In genomic region chr5:27511061-27511460, GRCh38 we compare ENCODE assay signal across 18 cellular contexts.
A peak's percentile ranks its signal among the peaks of the same experiment; 100 is the strongest.
DNase-seq lines count a peak whose midpoint lies in the region; ATAC-seq and TF ChIP-seq lines count a peak whose summit lies in the region.
"Had no signal": no experiment of that assay in that cellular context is flagged by ENCODE, and none has a peak within 500 bp of the region (broad histone marks: within the 10 kb centered on the region; RNA-seq: fewer than 3 reads in every experiment).

No MANE protein-coding gene starts in this region.

- H3K9ac ChIP-seq in PC-3 (ENCODE audit: low read length): no peak overlapping the region
- H3K9ac ChIP-seq: GM23248 had no signal

- H3K27me3 ChIP-seq in PC-3 (ENCODE audit: low read length) (no peaks in the 10 kb centered on the region), hepatocyte (no peaks in the 10 kb centered on the region), gastrocnemius medialis (no peaks in the 10 kb centered on the region)
- H3K27me3 ChIP-seq: Peyer's patch had no signal

- ATAC-seq in PC-3 (peak; percentile 51), gastrocnemius medialis (no peak), HG03442 (IDR thresholded peaks at IDR 0.05; ENCODE audit: unreplicated experiment) (no peak)
- ATAC-seq: CD8-positive, alpha-beta T cell had no signal

- H3K4me1 ChIP-seq in HEK293 (ENCODE audit: control insufficient read depth, insufficient read depth, low read length) (no peaks in the 10 kb centered on the region), PC-3 (ENCODE audit: insufficient read depth, low read length) (no peaks in the 10 kb centered on the region), hepatocyte (ENCODE audit: insufficient read depth) (no peaks in the 10 kb centered on the region), gastrocnemius medialis (no peaks in the 10 kb centered on the region)
- H3K4me1 ChIP-seq: Peyer's patch had no signal

- H3K79me2 ChIP-seq in PC-3 (ENCODE audit: low read length) (no peaks in the 10 kb centered on the region), hepatocyte (no peaks in the 10 kb centered on the region)

- intact Hi-C loops in PC-3 (cut with micrococcal nuclease): no loop called here
- intact Hi-C loops in gastrocnemius medialis (cut with DNase I; ENCODE audit: low total_unique reads): no loop called here

- no peak overlapping the region for H3K4me3 ChIP-seq in HEK293 (ENCODE audit: low read depth, low read length)
- peak overlapping the region; percentile 35; the same call in 1 of the 2 replicates for H3K4me3 ChIP-seq in PC-3 (ENCODE audit: low read length)
- no peak overlapping the region for H3K4me3 ChIP-seq in hepatocyte
- no peak overlapping the region for H3K4me3 ChIP-seq in gastrocnemius medialis
- H3K4me3 ChIP-seq: GM23248, Peyer's patch had no signal

- peak overlapping the region; percentile 71 for H3K4me2 ChIP-seq in PC-3 (ENCODE audit: low read length)
- H3K4me2 ChIP-seq in hepatocyte: peak overlapping the region; percentile 19

- H3K9me3 ChIP-seq in HEK293 (ENCODE audit: control insufficient read depth, insufficient read depth, low read depth, low read length) (no peaks in the 10 kb centered on the region), PC-3 (ENCODE audit: low read length) (no peaks in the 10 kb centered on the region), hepatocyte (ENCODE audit: low read depth) (no peaks in the 10 kb centered on the region), gastrocnemius medialis (no peaks in the 10 kb centered on the region)
- H3K9me3 ChIP-seq: Peyer's patch had no signal

- H2AFZ ChIP-seq in PC-3 (ENCODE audit: low read length) (peak overlapping the region; percentile 54; the same call in 1 of the 2 replicates), hepatocyte (no peak overlapping the region)
- H2AFZ ChIP-seq: GM23248 had no signal

- H3K36me3 ChIP-seq in HEK293 (ENCODE audit: control insufficient read depth in 2 of 2, insufficient read depth in 1 of 2, low read length in 2 of 2) (no peaks in the 10 kb centered on the region), PC-3 (ENCODE audit: low read depth, low read length) (no peaks in the 10 kb centered on the region), hepatocyte (replicated peaks; ENCODE audit: insufficient read depth, low read depth) (no peaks in the 10 kb centered on the region), gastrocnemius medialis (no peaks in the 10 kb centered on the region)
- H3K36me3 ChIP-seq: Peyer's patch had no signal

- no peaks in the 10 kb centered on the region for H4K20me1 ChIP-seq in PC-3 (ENCODE audit: low read length)
- H4K20me1 ChIP-seq in hepatocyte (ENCODE audit: insufficient read depth, poor library complexity, severe bottlenecking): no peaks in the 10 kb centered on the region

- POLR2A ChIA-PET in HEK293 (lab: Yijun Ruan, JAX): no interaction called here
- POLR2A ChIA-PET in PC-3 (lab: Charles Lee; ENCODE audit: unreplicated experiment): no interaction called here

- 27% methylated on average over 3 of the region's 3 CpGs for WGBS in hepatocyte (ENCODE audit: low lambda C conversion rate, missing lambda C conversion rate)

- H3K9me2 ChIP-seq in PC-3 (replicated peaks; ENCODE audit: low read length): no peaks in the 10 kb centered on the region
- H3K9me2 ChIP-seq in hepatocyte (replicated peaks; ENCODE audit: insufficient read depth): no peaks in the 10 kb centered on the region

- CTCF ChIA-PET in HEK293 (lab: Yijun Ruan, JAX) (no interaction called here), PC-3 (lab: Charles Lee) (no interaction called here)

- TF ChIP-seq CTCF in HEK293 (tag by site-specific recombination; IDR thresholded peaks at IDR 0.05): no peak
- no peak for TF ChIP-seq CTCF in PC-3 (conservative IDR thresholded peaks at IDR 0.05; ENCODE audit: low read depth, low read length)
- TF ChIP-seq CTCF in hepatocyte (IDR thresholded peaks at IDR 0.05; ENCODE audit: poor library complexity): no peak
- no peak for TF ChIP-seq CTCF in gastrocnemius medialis (IDR thresholded peaks at IDR 0.05 in 4 of 5, conservative IDR thresholded peaks at IDR 0.05 in 1 of 5)

- no TSS peak for BruUV-seq in PC-3 (replicated peaks; lab: Mats Ljungman, UMichigan)

- in situ Hi-C loops in gastrocnemius medialis (cut with MboI; ENCODE audit: low sequenced_read_pairs in 4 of 4): no loop called here

- H3K27ac ChIP-seq in HEK293 (ENCODE audit: extremely low read depth, low read depth, low read length): no peak overlapping the region
- no peak overlapping the region for H3K27ac ChIP-seq in PC-3 (ENCODE audit: low read length)
- H3K27ac ChIP-seq in hepatocyte: no peak overlapping the region
- no peak overlapping the region for H3K27ac ChIP-seq in gastrocnemius medialis
- H3K27ac ChIP-seq: GM23248, Peyer's patch had no signal

- DNase-seq in PC-3: no peak
- DNase-seq in hepatocyte (ENCODE audit: low spot score): no peak
- DNase-seq in renal cortical epithelial cell (ENCODE audit: low read depth): peak; percentile 31
- DNase-seq in islet precursor cell: no peak
- no peak for DNase-seq in gastrocnemius medialis
- DNase-seq: CD8-positive, alpha-beta T cell; DND-41; GDM1; GM23248; KBM-7; NCI-H1105 treated with DMSO at 0.1 percent for 48 hours; NCI-H1930; NCI-H2171; NCI-H446 treated with DMSO at 0.1 percent for 48 hours; NCI-H748 treated with DMSO at 0.1 percent for 48 hours; Peyer's patch had no signal

- H3F3A ChIP-seq in PC-3 (ENCODE audit: low read length, unreplicated experiment): no peaks in the 10 kb centered on the region

- TF ChIP-seq POLR2A in gastrocnemius medialis (IDR thresholded peaks at IDR 0.05): no peak

TF ChIP-seq in HEK293, 187 proteins besides CTCF, POLR2A, EP300 and RAD21 (continues in another document):
- TF ChIP-seq ZNF37A (tag by site-specific recombination; IDR thresholded peaks at IDR 0.05): no peak
- TF ChIP-seq SP3 (tag by site-specific recombination; IDR thresholded peaks at IDR 0.05): no peak
- no peak for TF ChIP-seq ZNF433 (tag by site-specific recombination; IDR thresholded peaks at IDR 0.05; ENCODE audit: low read depth)
- TF ChIP-seq ZBTB21 (tag by site-specific recombination; IDR thresholded peaks at IDR 0.05): no peak
- TF ChIP-seq ZNF423 (tag by site-specific recombination; IDR thresholded peaks at IDR 0.05): peak; percentile 41; the same call in 1 of the 2 replicates
- 0 out of 2 replicates have a peak, but pooled peaks have one; percentile 43 for TF ChIP-seq ZNF580 (tag by site-specific recombination; IDR thresholded peaks at IDR 0.05)
- TF ChIP-seq IKZF3 (tag by site-specific recombination; IDR thresholded peaks at IDR 0.05): peak; percentile 79
- TF ChIP-seq FEZF1 (tag by site-specific recombination; IDR thresholded peaks at IDR 0.05): 0 out of 2 replicates have a peak, but pooled peaks have one; percentile 27
- TF ChIP-seq PRDM6 (tag by site-specific recombination; IDR thresholded peaks at IDR 0.05): peak; percentile 92
- peak; percentile 89 for TF ChIP-seq OSR2 (tag by site-specific recombination; IDR thresholded peaks at IDR 0.05)
- peak; percentile 84 for TF ChIP-seq ZNF18 (tag by site-specific recombination; IDR thresholded peaks at IDR 0.05)
- TF ChIP-seq ZFP3 (tag by site-specific recombination; IDR thresholded peaks at IDR 0.05; ENCODE audit: low read depth): 0 out of 2 replicates have a peak, but pooled peaks have one; percentile 14
- peak; percentile 48; the same call in 1 of the 2 replicates for TF ChIP-seq ZBTB49 (tag by site-specific recombination; IDR thresholded peaks at IDR 0.05; ENCODE audit: low read depth)
